In genomic region chr9:129178983-129179382, GRCh38 we compare ENCODE assay signal across 1 cellular context.
TF ChIP-seq lines count a peak whose summit lies in the region.

No MANE protein-coding gene starts in this region.

TF ChIP-seq in WTC11, 78 proteins besides CTCF, POLR2A, EP300 and RAD21 (continued from another document):
- TF ChIP-seq E2F4 (CRISPR knock-in tag; IDR thresholded peaks at IDR 0.05; ENCODE audit: borderline replicate concordance, low read depth) (no peak), GABPB1 (CRISPR knock-in tag; IDR thresholded peaks at IDR 0.05) (no peak), MAX (CRISPR knock-in tag; IDR thresholded peaks at IDR 0.05) (0 out of 2 replicates have a peak, but pooled peaks have one; percentile 32), SMAD3 (CRISPR knock-in tag; IDR thresholded peaks at IDR 0.05; ENCODE audit: borderline replicate concordance) (no peak)
